ENCODE assay signal across 15 cellular contexts in the genomic region with DNA sequence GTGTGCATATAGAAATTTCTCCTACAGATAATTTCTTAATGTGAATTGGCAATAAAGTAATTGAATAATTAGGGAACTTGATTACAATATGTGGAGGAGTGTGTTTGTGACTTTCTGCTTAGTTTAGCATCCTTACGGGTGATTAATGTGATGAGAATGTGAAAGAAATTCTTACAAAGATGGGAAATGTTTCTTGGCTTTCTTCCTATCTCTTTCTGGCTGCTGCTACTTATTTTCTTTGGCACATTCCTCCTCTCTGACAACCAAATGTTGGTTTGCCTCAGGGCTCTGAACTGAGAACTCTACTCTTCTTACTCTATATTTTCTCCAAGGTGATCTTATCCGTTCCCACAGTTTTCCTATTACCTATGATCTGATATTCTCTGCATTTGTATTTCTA.
A peak's percentile ranks its signal among the peaks of the same experiment; 100 is the strongest.
DNase-seq lines count a peak whose midpoint lies in the region; ATAC-seq lines count a peak whose summit lies in the region.
"Had no signal": no experiment of that assay in that cellular context is flagged by ENCODE, and none has a peak within 500 bp of the region (broad histone marks: within the 10 kb centered on the region; RNA-seq: fewer than 3 reads in every experiment).

No MANE protein-coding gene starts in this region.

- no peak overlapping the region for H3K4me3 ChIP-seq in SJSA1
- H3K4me3 ChIP-seq: ascending aorta, stomach had no signal

- peak overlapping the region; percentile 64 for H3K27ac ChIP-seq in SJSA1
- H3K27ac ChIP-seq: ascending aorta, stomach had no signal

- ATAC-seq in HG03378 (IDR thresholded peaks at IDR 0.05; ENCODE audit: unreplicated experiment) (no peak), HG03565 (IDR thresholded peaks at IDR 0.05; ENCODE audit: unreplicated experiment) (no peak), HG03439 (IDR thresholded peaks at IDR 0.05; ENCODE audit: unreplicated experiment) (no peak)

- peaks cover 28% of the 10 kb centered on the region for H3K4me1 ChIP-seq in SJSA1 (replicated peaks)
- H3K4me1 ChIP-seq: ascending aorta had no signal

- no peaks in the 10 kb centered on the region for H3K36me3 ChIP-seq in SJSA1
- H3K36me3 ChIP-seq: ascending aorta, stomach had no signal

- peak; percentile 88 for DNase-seq in ELR (ENCODE audit: low read depth)
- DNase-seq in SJSA1 (ENCODE audit: low read depth in 1 of 2, low spot score in 2 of 2) = peak in 1 of 2 experiments; percentile 60
- DNase-seq in fibroblast of peridontal ligament (ENCODE audit: extremely low read depth) = peak; percentile 68
- peak; percentile 91 for DNase-seq in pulmonary artery endothelial cell (ENCODE audit: low read depth, low spot score)
- DNase-seq in RKO (ENCODE audit: low spot score) = no peak
- DNase-seq: activated T-cell treated with anti-CD3 and anti-CD28 coated beads, Interleukin-2, amount 50 U/mL, for 48 hours; endodermal cell; hypothalamus; retina; stomach; T-helper 1 cell had no signal

- no peaks in the 10 kb centered on the region for H3K27me3 ChIP-seq in SJSA1 (replicated peaks)
- H3K27me3 ChIP-seq: ascending aorta, stomach had no signal

- H3K9me3 ChIP-seq in SJSA1 (replicated peaks) = peaks cover 2% of the 10 kb centered on the region; the same call in 1 of the 2 replicates
